Comparison of ENCODE assay signal across 8 cellular contexts in the genomic region with DNA sequence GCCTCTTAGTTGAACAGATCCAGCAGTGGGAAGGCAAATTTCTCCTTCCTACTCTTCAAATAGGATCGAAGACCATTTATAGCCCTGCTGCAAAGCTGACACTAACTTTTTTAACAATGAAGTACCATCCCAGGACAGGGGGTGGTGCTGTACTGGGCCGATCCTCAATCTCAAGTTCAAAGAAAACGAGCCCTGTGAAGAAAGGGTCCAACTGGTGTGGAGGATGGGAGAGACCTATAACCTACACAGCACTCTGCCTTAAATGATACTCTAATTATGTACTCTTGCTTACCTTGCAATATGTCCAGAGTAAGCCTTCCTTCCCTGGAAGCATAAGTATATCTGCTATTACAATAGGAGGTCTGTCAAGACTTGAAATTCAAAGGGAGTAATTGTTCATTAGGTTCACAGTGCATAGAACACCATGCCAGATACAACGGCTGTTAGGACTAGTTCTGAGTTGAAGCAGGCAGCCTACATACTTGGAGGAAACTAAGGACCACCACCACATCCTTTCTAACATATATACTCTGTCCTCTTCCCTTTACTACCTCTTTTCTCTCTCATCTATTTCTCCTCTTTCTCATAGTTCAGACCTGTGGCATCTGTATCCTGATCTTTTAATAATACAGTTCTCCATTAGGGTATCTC. TPM values are rescaled to one million over a fixed set of nuclear protein-coding genes. Genes with fewer than 3 reads are reported as not detected.
DNase-seq lines count a peak whose midpoint lies in the region; ATAC-seq and TF ChIP-seq lines count a peak whose summit lies in the region.

No MANE protein-coding gene starts in this region.

- no peaks in the 10 kb centered on the region for H3F3A ChIP-seq in Loucy (ENCODE audit: low read depth)

- peaks cover 34% of the 10 kb centered on the region for H3K4me1 ChIP-seq in Loucy (ENCODE audit: insufficient read depth, low read length, poor library complexity, severe bottlenecking)
- H3K4me1 ChIP-seq in mucosa of descending colon (ENCODE audit: low read depth): peaks cover 19% of the 10 kb centered on the region

- H3K36me3 ChIP-seq in Loucy (ENCODE audit: insufficient read depth, low read length): peaks cover 5% of the 10 kb centered on the region; the same call in 1 of the 2 replicates
- H3K36me3 ChIP-seq in mucosa of descending colon (ENCODE audit: low read depth): no peaks in the 10 kb centered on the region

- TF ChIP-seq CTCF in Loucy (conservative IDR thresholded peaks at IDR 0.05; ENCODE audit: low read length) (peak; percentile 62), cardiac fibroblast (IDR thresholded peaks at IDR 0.05; ENCODE audit: low read depth, low read length) (peak; percentile 54), mucosa of descending colon (IDR thresholded peaks at IDR 0.05) (no peak)

- DNase-seq in COLO829 (ENCODE audit: low spot score): peak; percentile 39
- peak; percentile 23 to 35 for DNase-seq in cardiac fibroblast (ENCODE audit: low read depth in 2 of 2)
- DNase-seq in mucosa of descending colon: no peak
- DNase-seq in stimulated activated CD4-positive, alpha-beta T cell treated with anti-CD3 and anti-CD28 coated beads, Interleukin-15, amount 100 ng/mL, for 24 hours: no peak
- DNase-seq in stimulated activated naive CD4-positive, alpha-beta T cell (lab: John Stamatoyannopoulos, UW): no peak
- DNase-seq in stimulated activated CD4-positive, alpha-beta T cell treated with anti-CD3 and anti-CD28 coated beads, Interleukin-4, amount 100 ng/mL, for 24 hours: no peak

- H3K9me3 ChIP-seq in Loucy (ENCODE audit: insufficient read depth, low read depth, low read length) (no peaks in the 10 kb centered on the region), mucosa of descending colon (no peaks in the 10 kb centered on the region)

- ATAC-seq in mucosa of descending colon (peak; percentile 57), GM18867 (IDR thresholded peaks at IDR 0.05; ENCODE audit: unreplicated experiment) (no peak)

- H3K4me3 ChIP-seq in Loucy (ENCODE audit: low read length, poor library complexity, severe bottlenecking) (no peak overlapping the region), cardiac fibroblast (replicated peaks in 1 of 2; ENCODE audit: low read depth in 2 of 2, low read length in 2 of 2) (no peak overlapping the region), mucosa of descending colon (no peak overlapping the region)

- intact Hi-C loops in mucosa of descending colon (cut with DNase I, micrococcal nuclease): no loop called here

- no peak overlapping the region for H3K9ac ChIP-seq in Loucy (ENCODE audit: low read depth, low read length, poor library complexity, severe bottlenecking)

- peaks cover 86% of the 10 kb centered on the region for H4K20me1 ChIP-seq in Loucy (ENCODE audit: insufficient read depth, low read length, poor library complexity, severe bottlenecking)

- H2AFZ ChIP-seq in Loucy (ENCODE audit: low read length): no peak overlapping the region

- no peaks in the 10 kb centered on the region for H3K27me3 ChIP-seq in Loucy (ENCODE audit: insufficient read depth, low read length, poor library complexity, severe bottlenecking)

- peak overlapping the region; percentile 21 for H3K4me2 ChIP-seq in Loucy (ENCODE audit: low read depth, low read length, poor library complexity, severe bottlenecking)

- H3K79me2 ChIP-seq in Loucy (ENCODE audit: insufficient read depth, low read length): peaks cover 90% of the 10 kb centered on the region

- H3K9me2 ChIP-seq in Loucy (replicated peaks; ENCODE audit: low read depth, low read length): no peaks in the 10 kb centered on the region

RNA-seq across cellular contexts. Expression of a gene that starts 6.2 kb away (rescaled TPM):
- total RNA-seq in mucosa of descending colon: 100 to 1,000 TPM in 1 of 3 donors, 10 to 100 TPM in 2; 66.5 to 114 (median 85.7) TPM

RNA-seq across cellular contexts. Expression of a gene that starts 38.4 kb away (rescaled TPM):
- 100 to 1,000 TPM; 170 to 182 (median 173) TPM for total RNA-seq in mucosa of descending colon

Comparison
In these comparisons a context has a peak if more than half of its experiments do, and no peak if none do; other contexts are left out.
1. DNase-seq: peak in COLO829 (single experiment) and cardiac fibroblast (2 of 2); none in mucosa of descending colon (0 of 3), stimulated activated CD4-positive, alpha-beta T cell treated with anti-CD3 and anti-CD28 coated beads, Interleukin-15, amount 100 ng/mL, for 24 hours (single experiment), stimulated activated naive CD4-positive, alpha-beta T cell (0 of 6) and stimulated activated CD4-positive, alpha-beta T cell treated with anti-CD3 and anti-CD28 coated beads, Interleukin-4, amount 100 ng/mL, for 24 hours (single experiment).